17 cellular contexts compared by ENCODE assay signal in the genomic region with DNA sequence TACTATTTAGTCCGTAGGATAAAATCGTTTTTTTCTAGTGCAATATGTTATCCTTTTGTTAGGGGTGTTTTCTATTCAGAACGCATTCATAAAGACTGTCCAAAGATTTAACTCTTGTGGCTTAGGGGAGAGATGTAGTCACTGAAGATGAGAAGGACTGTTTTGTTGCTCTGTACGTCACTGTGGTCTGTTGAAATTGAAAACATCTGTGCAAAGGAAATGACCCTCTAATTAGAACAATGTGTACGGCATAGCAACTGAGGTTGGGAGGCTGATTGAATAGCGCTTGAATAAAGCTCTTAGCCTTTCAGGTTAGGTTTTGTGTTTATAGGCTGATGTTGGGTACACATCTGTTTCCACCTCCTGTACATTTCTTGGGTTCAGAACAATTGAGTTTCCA.
DNase-seq lines count a peak whose midpoint lies in the region; ATAC-seq, FAIRE-seq and TF ChIP-seq lines count a peak whose summit lies in the region.
"Had no signal": no experiment of that assay in that cellular context is flagged by ENCODE, and none has a peak within 500 bp of the region (broad histone marks: within the 10 kb centered on the region; RNA-seq: fewer than 3 reads in every experiment).

No MANE protein-coding gene starts in this region.

- WGBS in aorta, 2 donors, result 79 to 81% methylated on average over 6 of the region's 6 CpGs

- no peak for DNase-seq in Right ventricle myocardium inferior (ENCODE audit: missing footprints)
- no peak for DNase-seq in cardiac septum (ENCODE audit: low spot score)
- peak; percentile 99 for DNase-seq in choroid plexus epithelial cell (ENCODE audit: low read depth)
- no peak for DNase-seq in left lung
- DNase-seq in aorta, result no peak
- no peak for DNase-seq in RPMI8226
- no peak for DNase-seq in amygdala (lab: John Stamatoyannopoulos, UW)
- no peak for DNase-seq in GM19239 (ENCODE audit: insufficient read length, low spot score)
- DNase-seq: activated CD4-positive, alpha-beta T cell treated with anti-CD3 and anti-CD28 coated beads for 1 hour; GDM1; PC-9; stimulated activated CD4-positive, alpha-beta T cell treated with anti-CD3 and anti-CD28 coated beads, Interleukin-1b, Interleukin-23, amount 100 ng/mL, for 48 hours had no signal

- FAIRE-seq in GM19239 (lab: Jason Lieb, UNC), result no peak
- FAIRE-seq: A549, H1 had no signal

- H3K27ac ChIP-seq in left lung (no peak overlapping the region), aorta (ENCODE audit: low read depth in 1 of 2, low read length in 2 of 2) (no peak overlapping the region)
- H3K27ac ChIP-seq: A549, coronary artery, HL-60, PC-9 had no signal

- intact Hi-C loops in Right ventricle myocardium inferior (cut with DNase I), result no loop called here
- intact Hi-C loops in cardiac septum (cut with DNase I), result no loop called here
- intact Hi-C loops in left lung (cut with DNase I), result no loop called here
- intact Hi-C loops in aorta (cut with DNase I), result no loop called here

- no peak for TF ChIP-seq CTCF in choroid plexus epithelial cell (conservative IDR thresholded peaks at IDR 0.05; ENCODE audit: low read depth, low read length)
- TF ChIP-seq CTCF in left lung (IDR thresholded peaks at IDR 0.05), result no peak

- ATAC-seq in Right ventricle myocardium inferior, result peak; percentile 91
- peak; percentile 61 for ATAC-seq in left lung
- ATAC-seq in aorta (ENCODE audit: low FRiP score), result peak; percentile 48
- ATAC-seq: A549; activated T-helper 17 cell treated with anti-CD3 and anti-CD28 coated beads, Interleukin-2, amount 50 U/mL, for 72 hours had no signal

- H3K4me1 ChIP-seq in left lung (no peaks in the 10 kb centered on the region), aorta (ENCODE audit: control insufficient read depth in 1 of 2, insufficient read depth in 2 of 2, low read length in 2 of 2) (no peaks in the 10 kb centered on the region)
- H3K4me1 ChIP-seq: A549 had no signal

- H3K27me3 ChIP-seq in left lung (no peaks in the 10 kb centered on the region), aorta (ENCODE audit: control insufficient read depth in 1 of 2, insufficient read depth in 2 of 2, low read length in 1 of 2) (no peaks in the 10 kb centered on the region)

- no peaks in the 10 kb centered on the region for H3K9me3 ChIP-seq in left lung
- H3K9me3 ChIP-seq in aorta (ENCODE audit: control insufficient read depth, low read length), result no peaks in the 10 kb centered on the region
- H3K9me3 ChIP-seq: A549 had no signal

- no peaks in the 10 kb centered on the region for H3K36me3 ChIP-seq in left lung
- H3K36me3 ChIP-seq in aorta (ENCODE audit: control insufficient read depth in 1 of 2, insufficient read depth in 2 of 2, low read length in 1 of 2), result no peaks in the 10 kb centered on the region

- H3K4me3 ChIP-seq in choroid plexus epithelial cell (ENCODE audit: low read depth, low read length), result no peak overlapping the region
- H3K4me3 ChIP-seq in left lung, result no peak overlapping the region
- H3K4me3 ChIP-seq in aorta (ENCODE audit: low read length in 2 of 2), result no peak overlapping the region
- H3K4me3 ChIP-seq: A549, coronary artery, PC-9 had no signal
